Comparison of ENCODE assay signal across 8 cellular contexts in the genomic region with DNA sequence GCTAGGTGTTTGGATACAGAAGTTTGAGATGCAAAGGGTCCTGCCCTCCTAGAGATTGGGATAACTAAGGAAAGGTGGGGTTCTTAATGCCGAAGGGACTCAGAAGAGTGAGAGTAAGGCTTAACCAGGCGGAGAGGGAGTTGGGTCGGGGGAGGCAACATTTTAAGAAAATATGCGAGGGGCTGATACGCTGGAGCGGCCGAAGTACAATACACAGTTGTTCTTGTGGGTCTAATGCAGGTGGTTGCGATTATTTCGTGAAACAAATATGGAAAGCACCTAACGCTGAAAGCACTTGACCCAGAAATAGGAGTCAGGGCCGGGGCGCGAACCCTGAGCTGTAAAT. TPM values are rescaled to one million over a fixed set of nuclear protein-coding genes. Genes with fewer than 3 reads are reported as not detected.
DNase-seq lines count a peak whose midpoint lies in the region; ATAC-seq and TF ChIP-seq lines count a peak whose summit lies in the region.

No MANE protein-coding gene starts in this region.

- no peaks in the 10 kb centered on the region for H3K9me3 Mint-ChIP-seq in activated B cell treated with CpG ODN at 0.5 μM for 24 hours

- H3K4me1 ChIP-seq in DND-41 (ENCODE audit: insufficient read depth, low read length), result peaks cover 36% of the 10 kb centered on the region

- H3K27ac ChIP-seq in DND-41 (ENCODE audit: low read length) (peak overlapping the region; percentile 83), substantia nigra (ENCODE audit: low read depth, low read length, poor library complexity, severe bottlenecking) (peak overlapping the region; percentile 79)

- peaks cover 44% of the 10 kb centered on the region for H3K79me2 ChIP-seq in DND-41 (ENCODE audit: insufficient read depth, low read length)

- H2AFZ ChIP-seq in DND-41 (ENCODE audit: low read depth, low read length), result peak overlapping the region; percentile 90

- peak overlapping the region; percentile 84 for H3K4me2 ChIP-seq in DND-41 (ENCODE audit: insufficient read depth, low read length)

- H3K4me3 Mint-ChIP-seq in activated B cell treated with CpG ODN at 0.5 μM for 24 hours, result peak overlapping the region; percentile 100

- H3K27me3 ChIP-seq in DND-41 (ENCODE audit: insufficient read depth, low read length, poor library complexity), result peaks cover 6% of the 10 kb centered on the region

- peaks cover 17% of the 10 kb centered on the region for H3K36me3 ChIP-seq in DND-41 (ENCODE audit: insufficient read depth, low read length)

- TF ChIP-seq CTCF in DND-41 (IDR thresholded peaks at IDR 0.05; ENCODE audit: borderline replicate concordance, extremely low read depth, low read length, poor library complexity, severe bottlenecking), result no peak
- no peak for TF ChIP-seq CTCF in HFF-Myc (IDR thresholded peaks at IDR 0.05; ENCODE audit: low read depth, low read length, missing control alignments)
- TF ChIP-seq CTCF in activated B cell treated with CpG ODN at 0.5 μM for 24 hours (IDR thresholded peaks at IDR 0.05), result no peak

- POLR2A ChIA-PET in activated B cell treated with CpG ODN at 0.5 μM for 24 hours (lab: Charles Lee), result interaction anchor here (1.4 to 2.3 kb wide), 2 partner anchors 118 to 120 kb away, joined by 4 to 15 read pairs; partner anchors contain the start of genes BABAM2 and RBKS

- peaks cover 33% of the 10 kb centered on the region for H3K36me3 Mint-ChIP-seq in activated B cell treated with CpG ODN at 0.5 μM for 24 hours (ENCODE audit: low read depth)

- CTCF ChIA-PET in activated B cell treated with CpG ODN at 0.5 μM for 24 hours (lab: Charles Lee), result no interaction called here

- H3K27me3 Mint-ChIP-seq in activated B cell treated with CpG ODN at 0.5 μM for 24 hours, result peaks cover 16% of the 10 kb centered on the region

- peak overlapping the region; percentile 81 for H3K9ac ChIP-seq in DND-41 (ENCODE audit: low read depth, low read length)

- ATAC-seq in DND-41 (ENCODE audit: insufficient read depth, low read depth) (no peak), activated B cell treated with CpG ODN at 0.5 μM for 24 hours (ENCODE audit: low read depth) (peak; percentile 35)

- intact Hi-C loops in activated B cell treated with CpG ODN at 0.5 μM for 24 hours (cut with micrococcal nuclease), result loop anchor here (1.0 to 10.0 kb wide), 3 partner anchors 119 to 1124 kb away; partner anchors contain the start of genes BABAM2, FOSL2, RBKS and WDR43
- intact Hi-C loops in head of caudate nucleus (cut with DNase I), result no loop called here

- H3K4me3 ChIP-seq in DND-41 (ENCODE audit: low read depth in 1 of 2, low read length in 2 of 2) (peak overlapping the region; percentile 70 to 93), HFF-Myc (replicated peaks; ENCODE audit: low read depth, low read length) (peak overlapping the region; percentile 87), iPS-18c (ENCODE audit: insufficient read depth, low read depth, low read length) (peak overlapping the region; percentile 87)

- H4K20me1 ChIP-seq in DND-41 (ENCODE audit: insufficient read depth, low read length), result peaks cover 5% of the 10 kb centered on the region; the same call in 1 of the 2 replicates

- peak overlapping the region; percentile 98 for H3K27ac Mint-ChIP-seq in activated B cell treated with CpG ODN at 0.5 μM for 24 hours

- H3K4me1 Mint-ChIP-seq in activated B cell treated with CpG ODN at 0.5 μM for 24 hours, result peaks cover 28% of the 10 kb centered on the region

- DNase-seq in DND-41, result no peak
- no peak for DNase-seq in HFF-Myc (ENCODE audit: extremely low read depth, low read depth)
- DNase-seq in activated B cell treated with CpG ODN at 0.5 μM for 24 hours, result no peak
- no peak for DNase-seq in substantia nigra (lab: John Stamatoyannopoulos, UW)
- DNase-seq in stimulated activated CD4-positive, alpha-beta T cell treated with anti-CD3 and anti-CD28 coated beads, Interleukin-2, amount 100 ng/mL, for 24 hours, result no peak
- no peak for DNase-seq in NCI-H774 (lab: John Stamatoyannopoulos, UW)
- DNase-seq in head of caudate nucleus, result no peak

- H3K9me3 ChIP-seq in DND-41 (ENCODE audit: insufficient read depth, low read length, severe bottlenecking), result no peaks in the 10 kb centered on the region
- no peaks in the 10 kb centered on the region for H3K9me3 ChIP-seq in iPS-18c (ENCODE audit: control insufficient read depth, insufficient read depth, low read length)

RNA-seq across cellular contexts. Expression of gene MRPL33, which starts 0.3 kb away (rescaled TPM):
- total RNA-seq in activated B cell treated with CpG ODN at 0.5 μM for 24 hours, result 24.6 and 27.4 TPM in 2 replicates
